Comparison of ENCODE assay signal across 18 cellular contexts in genomic region chr3:13146643-13147143, GRCh38.
DNase-seq lines count a peak whose midpoint lies in the region; ATAC-seq, FAIRE-seq and TF ChIP-seq lines count a peak whose summit lies in the region.
"Had no signal": no experiment of that assay in that cellular context is flagged by ENCODE, and none has a peak within 500 bp of the region (broad histone marks: within the 10 kb centered on the region; RNA-seq: fewer than 3 reads in every experiment).

No MANE protein-coding gene starts in this region.

- no peak overlapping the region for H3K9ac ChIP-seq in BLaER1
- no peak overlapping the region for H3K9ac ChIP-seq in HepG2 (ENCODE audit: insufficient read depth, low read depth, low read length)
- H3K9ac ChIP-seq: BLaER1 treated with 17β-estradiol and CSF1 and Interleukin-3, amounts not matched to agents 10 nM and 100 nM; GM23248 had no signal

- no TSS peak for BruUV-seq in HepG2 (replicated peaks; lab: Mats Ljungman, UMichigan)

- TF ChIP-seq CTCF in bronchial epithelial cell (IDR thresholded peaks at IDR 0.05; ENCODE audit: insufficient read depth, low read length, severe bottlenecking) (no peak), HepG2 (CRISPR knock-in tag; IDR thresholded peaks at IDR 0.05) (no peak)

- intact Hi-C loops in HepG2 (cut with micrococcal nuclease; ENCODE audit: unreplicated experiment): no loop called here
- intact Hi-C loops in posterior vena cava (cut with DNase I): no loop called here

- no peak overlapping the region for H2AFZ ChIP-seq in HepG2 (ENCODE audit: low read length)
- H2AFZ ChIP-seq: GM23248 had no signal

- H3K4me1 ChIP-seq in BLaER1 (peaks cover 56% of the 10 kb centered on the region), HepG2 (ENCODE audit: insufficient read depth, low read length) (peaks cover 31% of the 10 kb centered on the region)

- H3K27me3 ChIP-seq in BLaER1: no peaks in the 10 kb centered on the region
- no peaks in the 10 kb centered on the region for H3K27me3 ChIP-seq in bronchial epithelial cell (ENCODE audit: control insufficient read depth, insufficient read depth, low read length)
- H3K27me3 ChIP-seq in HepG2 (ENCODE audit: control insufficient read depth in 1 of 2, insufficient read depth in 2 of 2, low read length in 2 of 2): no peaks in the 10 kb centered on the region
- H3K27me3 ChIP-seq: BLaER1 treated with 17β-estradiol and CSF1 and Interleukin-3, amounts not matched to agents 10 nM and 100 nM had no signal

- peak overlapping the region; percentile 24; the same call in 1 of the 2 replicates for H3K4me2 ChIP-seq in BLaER1
- H3K4me2 ChIP-seq in HepG2 (ENCODE audit: low read depth, low read length): no peak overlapping the region

- no peak for TF ChIP-seq EP300 in HepG2 (IDR thresholded peaks at IDR 0.05; ENCODE audit: low read depth in 2 of 2, low read length in 2 of 2)
- TF ChIP-seq EP300 in HepG2 (CRISPR knock-in tag; IDR thresholded peaks at IDR 0.05; ENCODE audit: borderline replicate concordance): no peak

- DNase-seq in bronchial epithelial cell (ENCODE audit: low read depth) (no peak), HepG2 (ENCODE audit: low spot score) (peak; percentile 63), posterior vena cava (ENCODE audit: low spot score) (peak; percentile 10), pons (ENCODE audit: low spot score) (no peak), NCI-H1048 (lab: John Stamatoyannopoulos, UW) (no peak)
- DNase-seq: 8988T; AML-193; CD4-positive, CD25-positive, alpha-beta regulatory T cell; DMS53; GM23248 had no signal

- H3K27ac ChIP-seq in BLaER1: no peak overlapping the region
- H3K27ac ChIP-seq in HepG2 (ENCODE audit: extremely low read length, insufficient read depth, low read length): peak overlapping the region; percentile 45
- H3K27ac ChIP-seq: BLaER1 treated with 17β-estradiol and CSF1 and Interleukin-3, amounts not matched to agents 10 nM and 100 nM; GM23248 had no signal

- no peak for TF ChIP-seq POLR2A in HepG2 (IDR thresholded peaks at IDR 0.05; ENCODE audit: insufficient read depth in 1 of 2, low read depth in 2 of 2, low read length in 2 of 2)

- H3K4me3 ChIP-seq in BLaER1: no peak overlapping the region
- no peak overlapping the region for H3K4me3 ChIP-seq in bronchial epithelial cell (ENCODE audit: low read depth, low read length)
- no peak overlapping the region for H3K4me3 ChIP-seq in HepG2 (replicated peaks in 1 of 3; ENCODE audit: insufficient read depth in 1 of 3, low read depth in 2 of 3, low read length in 3 of 3)
- H3K4me3 ChIP-seq: BLaER1 treated with 17β-estradiol and CSF1 and Interleukin-3, amounts not matched to agents 10 nM and 100 nM; GM23248 had no signal

- POLR2A ChIA-PET in HepG2 (lab: Yijun Ruan, JAX): no interaction called here

- H3K36me3 ChIP-seq in BLaER1 (no peaks in the 10 kb centered on the region), bronchial epithelial cell (ENCODE audit: control insufficient read depth, insufficient read depth, low read length) (no peaks in the 10 kb centered on the region), HepG2 (replicated peaks in 1 of 2; ENCODE audit: control insufficient read depth in 1 of 2, insufficient read depth in 2 of 2, low read length in 2 of 2) (peaks cover 0 to 5% of the 10 kb centered on the region in 2 experiments; a peak in 1 of 5 replicates)
- H3K36me3 ChIP-seq: BLaER1 treated with 17β-estradiol and CSF1 and Interleukin-3, amounts not matched to agents 10 nM and 100 nM had no signal

- H3K9me3 ChIP-seq in BLaER1: peaks cover 6% of the 10 kb centered on the region; the same call in 1 of the 2 replicates
- H3K9me3 ChIP-seq in HepG2 (ENCODE audit: low read length): no peaks in the 10 kb centered on the region

- 52% methylated on average over 9 of the region's 9 CpGs for WGBS in HepG2 (ENCODE audit: low lambda C conversion rate)

- no peaks in the 10 kb centered on the region for H3K79me2 ChIP-seq in HepG2 (ENCODE audit: insufficient read depth, low read length)

- no peak for TF ChIP-seq RAD21 in HepG2 (CRISPR knock-in tag; IDR thresholded peaks at IDR 0.05)

- ATAC-seq in HepG2 (peak; percentile 74), HG02870 (IDR thresholded peaks at IDR 0.05; ENCODE audit: unreplicated experiment) (no peak)
- ATAC-seq in activated CD4-positive, CD25-positive, alpha-beta regulatory T cell treated with anti-CD3 and anti-CD28 coated beads, Interleukin-2, amount 50 U/mL, for 24 hours: no peak
- ATAC-seq: HCT116 had no signal

- peak; percentile 13 for FAIRE-seq in bronchial epithelial cell (lab: Jason Lieb, UNC)
- FAIRE-seq in HepG2 (lab: Jason Lieb, UNC): peak; percentile 82
- FAIRE-seq: GM18507, H54, HTR-8/SVneo had no signal

- CTCF ChIA-PET in HepG2 (lab: Yijun Ruan, JAX; ENCODE audit: low intra/inter-chr PET ratio, low total read pairs): no interaction called here

- in situ Hi-C loops in HepG2 (cut with HindIII; ENCODE audit: extremely low pct_ligation_motif_present, low pct_unique_long_range_greater_than_20kb): no loop called here

- H4K20me1 ChIP-seq in BLaER1 (no peaks in the 10 kb centered on the region), HepG2 (ENCODE audit: insufficient read depth, low read length) (peaks cover 15% of the 10 kb centered on the region; the same call in 1 of the 2 replicates)

TF ChIP-seq in HepG2, 621 proteins besides CTCF, POLR2A, EP300 and RAD21:
- TF ChIP-seq DNMT1 (CRISPR knock-in tag; IDR thresholded peaks at IDR 0.05): no peak
- no peak for TF ChIP-seq MAFF (IDR thresholded peaks at IDR 0.05; ENCODE audit: low read depth, low read length)
- peak; percentile 75 for TF ChIP-seq ZNF629 (CRISPR knock-in tag; conservative IDR thresholded peaks at IDR 0.05)
- TF ChIP-seq TBX2 (CRISPR knock-in tag; IDR thresholded peaks at IDR 0.05; ENCODE audit: borderline replicate concordance): 0 out of 2 replicates have a peak, but pooled peaks have one; percentile 14
- TF ChIP-seq ZMYM3 (CRISPR knock-in tag; IDR thresholded peaks at IDR 0.05): 0 out of 2 replicates have a peak, but pooled peaks have one; percentile 20
- peak; percentile 75 for TF ChIP-seq HNF4A (CRISPR knock-in tag; IDR thresholded peaks at IDR 0.05)
- TF ChIP-seq CBX5 (CRISPR knock-in tag; IDR thresholded peaks at IDR 0.05; ENCODE audit: borderline replicate concordance): no peak
- 0 out of 2 replicates have a peak, but pooled peaks have one; percentile 19 for TF ChIP-seq SAP130 (CRISPR knock-in tag; IDR thresholded peaks at IDR 0.05; ENCODE audit: low read depth)
- TF ChIP-seq RARA (CRISPR knock-in tag; IDR thresholded peaks at IDR 0.05): 0 out of 2 replicates have a peak, but pooled peaks have one; percentile 14
- peak; percentile 71 for TF ChIP-seq HNF4G (IDR thresholded peaks at IDR 0.05; ENCODE audit: borderline replicate concordance, low read depth, low read length)
- no peak for TF ChIP-seq HNF4G (CRISPR knock-in tag; IDR thresholded peaks at IDR 0.05; ENCODE audit: borderline replicate concordance, low read depth)
- TF ChIP-seq CEBPG (CRISPR knock-in tag; IDR thresholded peaks at IDR 0.05): peak; percentile 58
- 0 out of 2 replicates have a peak, but pooled peaks have one; percentile 19 for TF ChIP-seq ZBTB7B (CRISPR knock-in tag; IDR thresholded peaks at IDR 0.05)
- TF ChIP-seq PAXIP1 (CRISPR knock-in tag; conservative IDR thresholded peaks at IDR 0.05): 0 out of 2 replicates have a peak, but pooled peaks have one; percentile 26
- no peak for TF ChIP-seq BRF2 (CRISPR knock-in tag; IDR thresholded peaks at IDR 0.05)
- peak; percentile 15; the same call in 1 of the 2 replicates for TF ChIP-seq HOXA3 (CRISPR knock-in tag; IDR thresholded peaks at IDR 0.05)
- peak; percentile 22; the same call in 1 of the 2 replicates for TF ChIP-seq NCOR1 (IDR thresholded peaks at IDR 0.05; ENCODE audit: borderline replicate concordance, low read length)
- no peak for TF ChIP-seq NFRKB (IDR thresholded peaks at IDR 0.05)
- TF ChIP-seq KLF12 (CRISPR knock-in tag; IDR thresholded peaks at IDR 0.05; ENCODE audit: borderline replicate concordance): no peak
- TF ChIP-seq MIER2 (CRISPR knock-in tag; IDR thresholded peaks at IDR 0.05): peak; percentile 15; the same call in 1 of the 2 replicates

Comparison
In these comparisons a context has a peak if more than half of its experiments do, and no peak if none do; other contexts are left out.
1. DNase-seq: peak in HepG2 (single experiment) and posterior vena cava (single experiment); none in bronchial epithelial cell (single experiment), pons (single experiment) and NCI-H1048 (single experiment).